In genomic region chr1:28248273-28249012, GRCh38 we compare ENCODE assay signal across 1 cellular context.
TF ChIP-seq lines count a peak whose summit lies in the region.

No MANE protein-coding gene starts in this region.

TF ChIP-seq in GM23338, 12 proteins besides CTCF, POLR2A, EP300 and RAD21 (continued from another document):
- TF ChIP-seq REST (IDR thresholded peaks at IDR 0.05; ENCODE audit: unreplicated experiment) (no peak), JUNB (IDR thresholded peaks at IDR 0.05; ENCODE audit: unreplicated experiment) (no peak), ETS1 (IDR thresholded peaks at IDR 0.05) (no peak), POLR2AphosphoS5 (IDR thresholded peaks at IDR 0.05; ENCODE audit: low read depth) (no peak), CREB1 (CRISPR knock-in tag; IDR thresholded peaks at IDR 0.05; ENCODE audit: low read depth) (no peak), ZNF114 (CRISPR knock-in tag; IDR thresholded peaks at IDR 0.05) (no peak), NANOG (IDR thresholded peaks at IDR 0.05; ENCODE audit: borderline replicate concordance) (no peak), EZH2 (IDR thresholded peaks at IDR 0.05; ENCODE audit: low read depth, unreplicated experiment) (no peak), ZNF331 (CRISPR knock-in tag; IDR thresholded peaks at IDR 0.05; ENCODE audit: low read depth) (no peak), STAT1 (IDR thresholded peaks at IDR 0.05; ENCODE audit: unreplicated experiment) (no peak)
